29 cellular contexts compared by ENCODE assay signal in genomic region chr5:163496286-163496685, GRCh38. TPM values are rescaled to one million over a fixed set of nuclear protein-coding genes. Genes with fewer than 3 reads are reported as not detected.
DNase-seq lines count a peak whose midpoint lies in the region; ATAC-seq and TF ChIP-seq lines count a peak whose summit lies in the region.
"Had no signal": no experiment of that assay in that cellular context is flagged by ENCODE, and none has a peak within 500 bp of the region (broad histone marks: within the 10 kb centered on the region; RNA-seq: fewer than 3 reads in every experiment).

No MANE protein-coding gene starts in this region.

- CTCF ChIA-PET in SK-N-SH (lab: Yijun Ruan, JAX) = interaction anchor here (1.1 to 2.6 kb wide), 2 partner anchors 13 to 22 kb away, joined by 3 to 9 read pairs; no protein-coding TSS in a partner anchor
- CTCF ChIA-PET in activated CD4-positive, alpha-beta T cell treated with anti-CD3 and anti-CD28 coated beads, Interleukin-2, amount 10 ng/mL, durations not matched to agents 7 days and 5 days (lab: Charles Lee) = interaction anchor here (0.9 to 1.2 kb wide), 3 partner anchors 9 to 28 kb away, joined by 3 to 4 read pairs (median 3); partner anchors contain the start of gene MAT2B

- no peak overlapping the region for H3K4me3 Mint-ChIP-seq in activated CD4-positive, alpha-beta T cell treated with anti-CD3 and anti-CD28 coated beads, Interleukin-2, amount 10 ng/mL, durations not matched to agents 7 days and 5 days
- H3K4me3 Mint-ChIP-seq: activated CD4-positive, alpha-beta T cell treated with anti-CD3 and anti-CD28 coated beads for 36 hours; activated T-cell treated with anti-CD3 and anti-CD28 coated beads, Interleukin-2, amount 50 U/mL, for 24 hours; neural progenitor cell had no signal

- no peak for TF ChIP-seq RAD21 in SK-N-SH (IDR thresholded peaks at IDR 0.05; ENCODE audit: low read length)

- TF ChIP-seq EP300 in SK-N-SH (IDR thresholded peaks at IDR 0.05; ENCODE audit: borderline replicate concordance in 1 of 2, low read depth in 1 of 2, low read length in 1 of 2) = no peak
- no peak for TF ChIP-seq EP300 in sigmoid colon (IDR thresholded peaks at IDR 0.05)

- TF ChIP-seq POLR2A in sigmoid colon (IDR thresholded peaks at IDR 0.05) = no peak

- 100% methylated on average over 1 of the region's 1 CpG for WGBS in SK-N-SH (ENCODE audit: low lambda C conversion rate)
- 90 to 100% (median 97%) methylated on average over 1 of the region's 1 CpG for WGBS in psoas muscle, 3 donors
- WGBS in sigmoid colon, 2 donors = 96 to 98% methylated on average over 1 of the region's 1 CpG

- no peaks in the 10 kb centered on the region for H3F3A ChIP-seq in SK-N-SH (replicated peaks; ENCODE audit: insufficient read depth)

- peaks cover 13% of the 10 kb centered on the region for H3K36me3 Mint-ChIP-seq in activated CD4-positive, alpha-beta T cell treated with anti-CD3 and anti-CD28 coated beads, Interleukin-2, amount 10 ng/mL, durations not matched to agents 7 days and 5 days (ENCODE audit: low read depth)

- POLR2A ChIA-PET in SK-N-SH (lab: Yijun Ruan, JAX) = no interaction called here
- POLR2A ChIA-PET in activated CD4-positive, alpha-beta T cell treated with anti-CD3 and anti-CD28 coated beads, Interleukin-2, amount 10 ng/mL, durations not matched to agents 7 days and 5 days (lab: Charles Lee) = interaction anchor here (0.5 kb wide), 1 partner anchor 35 kb away, joined by 4 read pairs; no protein-coding TSS in a partner anchor

- H3K9me3 Mint-ChIP-seq in activated CD4-positive, alpha-beta T cell treated with anti-CD3 and anti-CD28 coated beads, Interleukin-2, amount 10 ng/mL, durations not matched to agents 7 days and 5 days = no peaks in the 10 kb centered on the region
- H3K9me3 Mint-ChIP-seq: activated T-cell treated with anti-CD3 and anti-CD28 coated beads, Interleukin-2, amount 50 U/mL, for 24 hours; neural progenitor cell had no signal

- no peaks in the 10 kb centered on the region for H3K4me1 ChIP-seq in SK-N-SH (ENCODE audit: control insufficient read depth in 1 of 2, insufficient read depth in 2 of 2, low read depth in 1 of 2, low read length in 1 of 2)
- peaks cover 14% of the 10 kb centered on the region for H3K4me1 ChIP-seq in SJSA1 (replicated peaks)
- no peaks in the 10 kb centered on the region for H3K4me1 ChIP-seq in foreskin keratinocyte
- no peaks in the 10 kb centered on the region for H3K4me1 ChIP-seq in psoas muscle
- H3K4me1 ChIP-seq in sigmoid colon = no peaks in the 10 kb centered on the region
- H3K4me1 ChIP-seq: adrenal gland, BE2C, colonic mucosa, neural progenitor cell, stomach, tibial artery had no signal

- in situ Hi-C loops in GM13976 (cut with MboI; ENCODE audit: low sequenced_read_pairs, unreplicated experiment) = no loop called here

- no peak overlapping the region for H3K4me2 ChIP-seq in SK-N-SH
- H3K4me2 ChIP-seq: neural progenitor cell had no signal

- H3K4me3 ChIP-seq in SK-N-SH (ENCODE audit: low read depth in 2 of 2, low read length in 1 of 2) = no peak overlapping the region
- no peak overlapping the region for H3K4me3 ChIP-seq in SJSA1
- H3K4me3 ChIP-seq in psoas muscle = no peak overlapping the region
- H3K4me3 ChIP-seq in sigmoid colon = no peak overlapping the region
- H3K4me3 ChIP-seq: adrenal gland, colonic mucosa, neural progenitor cell, stomach, tibial artery had no signal

- H3K9ac ChIP-seq in SK-N-SH = no peak overlapping the region
- H3K9ac ChIP-seq: neural progenitor cell had no signal

- no peaks in the 10 kb centered on the region for H3K9me2 ChIP-seq in SK-N-SH

- H3K79me2 ChIP-seq in SK-N-SH (ENCODE audit: insufficient read depth) = no peaks in the 10 kb centered on the region

- H3K9me3 ChIP-seq in SK-N-SH (no peaks in the 10 kb centered on the region), SJSA1 (replicated peaks) (peaks cover 8% of the 10 kb centered on the region; the same call in 1 of the 2 replicates), psoas muscle (no peaks in the 10 kb centered on the region), sigmoid colon (no peaks in the 10 kb centered on the region)
- H3K9me3 ChIP-seq: adrenal gland, BE2C, colonic mucosa, stomach, tibial artery had no signal

- DNase-seq in SK-N-SH = no peak
- peak; percentile 64 to 66 for DNase-seq in SJSA1 (ENCODE audit: low read depth in 1 of 2, low spot score in 2 of 2)
- DNase-seq in foreskin keratinocyte = peak; percentile 23 to 61
- DNase-seq in GM13976 (ENCODE audit: low spot score) = no peak
- no peak for DNase-seq in activated CD4-positive, alpha-beta T cell treated with anti-CD3 and anti-CD28 coated beads, Interleukin-2, amount 10 ng/mL, durations not matched to agents 7 days and 5 days
- DNase-seq in psoas muscle = no peak
- no peak for DNase-seq in sigmoid colon
- DNase-seq: activated CD4-positive, alpha-beta T cell treated with anti-CD3 and anti-CD28 coated beads for 36 hours; activated naive CD4-positive, alpha-beta T cell; activated T-cell treated with anti-CD3 and anti-CD28 coated beads, Interleukin-2, amount 50 U/mL, for 24 hours; adrenal gland; BE2C; colonic mucosa; DMS53; effector memory CD4-positive, alpha-beta T cell; H7; islet precursor cell; Kasumi-1; NCI-H1092; NCI-H2029 treated with DMSO at 0.1 percent for 48 hours; NCI-H446; SIG-M5; stomach; T-helper 1 cell; tibial artery had no signal

- H3K27me3 ChIP-seq in SK-N-SH (ENCODE audit: insufficient read depth) (no peaks in the 10 kb centered on the region), SJSA1 (replicated peaks) (no peaks in the 10 kb centered on the region), foreskin keratinocyte (no peaks in the 10 kb centered on the region), psoas muscle (ENCODE audit: insufficient read depth in 3 of 3, low read length in 2 of 3) (no peaks in the 10 kb centered on the region), sigmoid colon (no peaks in the 10 kb centered on the region)
- H3K27me3 ChIP-seq: adrenal gland, BE2C, colonic mucosa, neural progenitor cell, stomach, tibial artery had no signal

- H4K20me1 ChIP-seq in SK-N-SH (ENCODE audit: insufficient read depth) = no peaks in the 10 kb centered on the region

- H2AFZ ChIP-seq in SK-N-SH (ENCODE audit: low read depth) = peak overlapping the region; percentile 67; the same call in 1 of the 2 replicates
- H2AFZ ChIP-seq: neural progenitor cell had no signal

- H3K36me3 ChIP-seq in SK-N-SH (replicated peaks in 1 of 2; ENCODE audit: control insufficient read depth in 1 of 2, insufficient read depth in 2 of 2, low read length in 1 of 2) (peaks cover 5 to 8% of the 10 kb centered on the region in 2 experiments), SJSA1 (peaks cover 20% of the 10 kb centered on the region), psoas muscle (ENCODE audit: insufficient read depth in 1 of 2, low read depth in 1 of 2) (no peaks in the 10 kb centered on the region), sigmoid colon (no peaks in the 10 kb centered on the region)
- H3K36me3 ChIP-seq: adrenal gland, colonic mucosa, stomach, tibial artery had no signal

- no peaks in the 10 kb centered on the region for H3K4me1 Mint-ChIP-seq in activated CD4-positive, alpha-beta T cell treated with anti-CD3 and anti-CD28 coated beads, Interleukin-2, amount 10 ng/mL, durations not matched to agents 7 days and 5 days
- H3K4me1 Mint-ChIP-seq: activated CD4-positive, alpha-beta T cell treated with anti-CD3 and anti-CD28 coated beads for 36 hours; neural progenitor cell had no signal

- TF ChIP-seq CTCF in SK-N-SH (IDR thresholded peaks at IDR 0.05) = no peak
- no peak for TF ChIP-seq CTCF in foreskin keratinocyte (conservative IDR thresholded peaks at IDR 0.05)
- TF ChIP-seq CTCF in GM13976 (IDR thresholded peaks at IDR 0.05; ENCODE audit: borderline replicate concordance, control extremely low read depth, extremely low read depth, insufficient read depth, missing control alignments) = no peak
- no peak for TF ChIP-seq CTCF in psoas muscle (IDR thresholded peaks at IDR 0.05)
- no peak for TF ChIP-seq CTCF in sigmoid colon (IDR thresholded peaks at IDR 0.05)

- no peaks in the 10 kb centered on the region for H3K27me3 Mint-ChIP-seq in activated CD4-positive, alpha-beta T cell treated with anti-CD3 and anti-CD28 coated beads, Interleukin-2, amount 10 ng/mL, durations not matched to agents 7 days and 5 days
- H3K27me3 Mint-ChIP-seq: activated CD4-positive, alpha-beta T cell treated with anti-CD3 and anti-CD28 coated beads for 36 hours; activated T-cell treated with anti-CD3 and anti-CD28 coated beads, Interleukin-2, amount 50 U/mL, for 24 hours; progenitor cell of endocrine pancreas had no signal

- H3K27ac ChIP-seq in SK-N-SH (ENCODE audit: low read depth in 2 of 2, low read length in 1 of 2) (no peak overlapping the region), SJSA1 (peak overlapping the region; percentile 46), foreskin keratinocyte (no peak overlapping the region), psoas muscle (no peak overlapping the region), sigmoid colon (no peak overlapping the region)
- H3K27ac ChIP-seq: 22Rv1, adrenal gland, colonic mucosa, neural progenitor cell, stomach, tibial artery had no signal

- intact Hi-C loops in psoas muscle (cut with DNase I) (no loop called here), sigmoid colon (cut with DNase I) (no loop called here)

- ATAC-seq in SK-N-SH treated with all-trans-retinoic acid at 6 μM for 48 hours (no peak), foreskin keratinocyte (peak; percentile 88), psoas muscle (no peak)
- ATAC-seq: activated CD4-positive, alpha-beta T cell treated with anti-CD3 and anti-CD28 coated beads for 36 hours had no signal

- H3K27ac Mint-ChIP-seq in activated CD4-positive, alpha-beta T cell treated with anti-CD3 and anti-CD28 coated beads, Interleukin-2, amount 10 ng/mL, durations not matched to agents 7 days and 5 days = no peak overlapping the region
- H3K27ac Mint-ChIP-seq: activated CD4-positive, alpha-beta T cell treated with anti-CD3 and anti-CD28 coated beads for 36 hours; activated T-cell treated with anti-CD3 and anti-CD28 coated beads, Interleukin-2, amount 50 U/mL, for 24 hours; neural progenitor cell; progenitor cell of endocrine pancreas had no signal

RNA-seq across cellular contexts. Expression of gene MAT2B, which starts 9.1 kb away (rescaled TPM):
- polyA plus RNA-seq in SK-N-SH (2012; rRNA removed) = 30.1 and 35.6 TPM in 2 replicates
- 44.8 and 46.6 TPM in 2 replicates for polyA plus RNA-seq in SK-N-SH (2012; cell fraction: cytosol; rRNA removed)
- 8.1 and 17.8 TPM in 2 replicates for polyA plus RNA-seq in SK-N-SH (2012; cell fraction: nucleus; rRNA removed)
- total RNA-seq in SJSA1 (2014; rRNA removed; shearing (Covaris generic)) = 64.7 and 97.6 TPM in 2 replicates
- 61.2 and 63.7 TPM in 2 replicates for total RNA-seq in foreskin keratinocyte
- polyA plus RNA-seq in foreskin keratinocyte = 38.8 and 44.8 TPM in 2 replicates
- 10 to 100 TPM; 91.4 to 94.4 TPM for total RNA-seq in activated CD4-positive, alpha-beta T cell treated with anti-CD3 and anti-CD28 coated beads, Interleukin-2, amount 10 ng/mL, durations not matched to agents 7 days and 5 days
- total RNA-seq in psoas muscle = 10 to 100 TPM; 27.3 to 35.9 (median 32.6) TPM
- polyA plus RNA-seq in psoas muscle = 10 to 100 TPM; 29.7 to 72.7 (median 37.8) TPM
- total RNA-seq in sigmoid colon = 10 to 100 TPM; 41.5 to 90.3 (median 67.4) TPM
- 100 to 1,000 TPM in 1 of 3 donors, 10 to 100 TPM in 2; 66.0 to 100 (median 80.5) TPM for polyA plus RNA-seq in sigmoid colon

RNA-seq across cellular contexts. Expression of gene HMMR, which starts 35.9 kb away (rescaled TPM):
- polyA plus RNA-seq in SK-N-SH (2012; rRNA removed) (7.7 and 7.8 TPM in 2 replicates), foreskin keratinocyte (11.6 and 21.1 TPM in 2 replicates), psoas muscle (under 1 TPM; 0.23 to 0.93 (median 0.45) TPM), sigmoid colon (10 to 100 TPM in 1 of 3 donors, 1 to 10 TPM in 2; 1.2 to 18.1 (median 4.4) TPM)
- 10.7 and 13.1 TPM in 2 replicates for polyA plus RNA-seq in SK-N-SH (2012; cell fraction: cytosol; rRNA removed)
- 3.2 and 5.6 TPM in 2 replicates for polyA plus RNA-seq in SK-N-SH (2012; cell fraction: nucleus; rRNA removed)
- total RNA-seq in SJSA1 (2014; rRNA removed; shearing (Covaris generic)) = 117 and 119 TPM in 2 replicates
- total RNA-seq in foreskin keratinocyte (31.0 and 53.7 TPM in 2 replicates), psoas muscle (1 to 10 TPM in 1 of 4 donors, under 1 TPM in 3; 0.14 to 1.4 (median 0.65) TPM), sigmoid colon (1 to 10 TPM in 2 of 4 donors, not detected in 2; 1.1 to 3.0 TPM)
- 10 to 100 TPM; 69.4 to 77.8 TPM for total RNA-seq in activated CD4-positive, alpha-beta T cell treated with anti-CD3 and anti-CD28 coated beads, Interleukin-2, amount 10 ng/mL, durations not matched to agents 7 days and 5 days

RNA-seq across cellular contexts. Expression of gene NUDCD2, which starts 36.4 kb away (rescaled TPM):
- polyA plus RNA-seq in SK-N-SH (2012; rRNA removed) = 7.8 and 8.6 TPM in 2 replicates
- 10.5 and 13.4 TPM in 2 replicates for polyA plus RNA-seq in SK-N-SH (2012; cell fraction: cytosol; rRNA removed)
- polyA plus RNA-seq in SK-N-SH (2012; cell fraction: nucleus; rRNA removed) = 5.4 and 10.4 TPM in 2 replicates
- total RNA-seq in SJSA1 (2014; rRNA removed; shearing (Covaris generic)) = 15.4 and 20.5 TPM in 2 replicates
- 23.8 and 24.7 TPM in 2 replicates for total RNA-seq in foreskin keratinocyte
- polyA plus RNA-seq in foreskin keratinocyte = 20.9 and 26.4 TPM in 2 replicates
- 10 to 100 TPM; 29.9 to 33.1 TPM for total RNA-seq in activated CD4-positive, alpha-beta T cell treated with anti-CD3 and anti-CD28 coated beads, Interleukin-2, amount 10 ng/mL, durations not matched to agents 7 days and 5 days
- 10 to 100 TPM; 13.6 to 26.3 (median 16.7) TPM for total RNA-seq in psoas muscle
- 10 to 100 TPM in 1 of 3 donors, 1 to 10 TPM in 2; 3.8 to 18.3 (median 5.4) TPM for polyA plus RNA-seq in psoas muscle
- 10 to 100 TPM in 2 of 4 donors, 1 to 10 TPM in 2; 3.3 to 13.2 (median 8.1) TPM for total RNA-seq in sigmoid colon
- polyA plus RNA-seq in sigmoid colon = 10 to 100 TPM in 1 of 3 donors, 1 to 10 TPM in 2; 8.2 to 11.8 (median 8.4) TPM

RNA-seq across cellular contexts. Expression of gene CCNG1, which starts 58.9 kb away (rescaled TPM):
- 49.0 and 62.0 TPM in 2 replicates for polyA plus RNA-seq in SK-N-SH (2012; rRNA removed)
- 83.5 and 112 TPM in 2 replicates for polyA plus RNA-seq in SK-N-SH (2012; cell fraction: cytosol; rRNA removed)
- 38.1 and 75.6 TPM in 2 replicates for polyA plus RNA-seq in SK-N-SH (2012; cell fraction: nucleus; rRNA removed)
- 191 and 195 TPM in 2 replicates for total RNA-seq in SJSA1 (2014; rRNA removed; shearing (Covaris generic))
- total RNA-seq in foreskin keratinocyte = 76.7 and 79.8 TPM in 2 replicates
- 61.6 and 65.6 TPM in 2 replicates for polyA plus RNA-seq in foreskin keratinocyte
- total RNA-seq in activated CD4-positive, alpha-beta T cell treated with anti-CD3 and anti-CD28 coated beads, Interleukin-2, amount 10 ng/mL, durations not matched to agents 7 days and 5 days = 100 to 1,000 TPM; 137 to 142 TPM
- 100 to 1,000 TPM in 3 of 4 donors, 10 to 100 TPM in 1; 91.2 to 120 (median 109) TPM for total RNA-seq in psoas muscle
- polyA plus RNA-seq in psoas muscle = 100 to 1,000 TPM in 2 of 3 donors, 10 to 100 TPM in 1; 74.0 to 145 (median 132) TPM
- 100 to 1,000 TPM; 119 to 181 (median 133) TPM for total RNA-seq in sigmoid colon
- polyA plus RNA-seq in sigmoid colon = 100 to 1,000 TPM in 2 of 3 donors, 10 to 100 TPM in 1; 78.0 to 180 (median 154) TPM

Comparison
In these comparisons a context has a peak if more than half of its experiments do, and no peak if none do; other contexts are left out.
1. DNase-seq: peak in SJSA1 (2 of 2) and foreskin keratinocyte (2 of 2); none in SK-N-SH (single experiment), GM13976 (single experiment), activated CD4-positive, alpha-beta T cell treated with anti-CD3 and anti-CD28 coated beads, Interleukin-2, amount 10 ng/mL, durations not matched to agents 7 days and 5 days (single experiment), psoas muscle (0 of 2) and sigmoid colon (single experiment).